20 cellular contexts compared by ENCODE assay signal in genomic region chr2:174343638-174344455, GRCh38. TPM values are rescaled to one million over a fixed set of nuclear protein-coding genes. Genes with fewer than 3 reads are reported as not detected.
A peak's percentile ranks its signal among the peaks of the same experiment; 100 is the strongest.
DNase-seq lines count a peak whose midpoint lies in the region; ATAC-seq, FAIRE-seq and TF ChIP-seq lines count a peak whose summit lies in the region.
"Had no signal": no experiment of that assay in that cellular context is flagged by ENCODE, and none has a peak within 500 bp of the region (broad histone marks: within the 10 kb centered on the region; RNA-seq: fewer than 3 reads in every experiment).

No MANE protein-coding gene starts in this region.

- H2BK5ac ChIP-seq in neuronal stem cell (ENCODE audit: low read length), result no peak overlapping the region

- peaks cover 8% of the 10 kb centered on the region for H3K36me3 Mint-ChIP-seq in activated CD4-positive, alpha-beta memory T cell treated with anti-CD3 and anti-CD28 coated beads for 36 hours
- peaks cover 11% of the 10 kb centered on the region for H3K36me3 Mint-ChIP-seq in activated CD4-positive, alpha-beta memory T cell treated with anti-CD3 and anti-CD28 coated beads, Interleukin-2, amount 10 ng/mL, durations not matched to agents 7 days and 5 days (ENCODE audit: low read depth)
- peaks cover 16% of the 10 kb centered on the region for H3K36me3 Mint-ChIP-seq in IgD-negative memory B cell

- H3K14ac ChIP-seq in neuronal stem cell (ENCODE audit: low read length), result peak overlapping the region; percentile 38

- no peak for TF ChIP-seq POLR2A in endothelial cell of umbilical vein (IDR thresholded peaks at IDR 0.05; ENCODE audit: low read depth, low read length)

- FAIRE-seq in endothelial cell of umbilical vein (lab: Jason Lieb, UNC), result no peak
- FAIRE-seq: GM18507 had no signal

- H3K4me1 ChIP-seq in endothelial cell of umbilical vein (ENCODE audit: control insufficient read depth, extremely low read depth, insufficient read depth, low read length) (peaks cover 20% of the 10 kb centered on the region), neuronal stem cell (ENCODE audit: control insufficient read depth in 2 of 2, insufficient read depth in 1 of 2, low read depth in 1 of 2, low read length in 2 of 2) (peaks cover 7 to 25% of the 10 kb centered on the region in 2 donors)
- H3K4me1 ChIP-seq: SJCRH30 had no signal

- H3K23ac ChIP-seq in neuronal stem cell (ENCODE audit: low read depth, low read length, poor library complexity), result peak overlapping the region; percentile 80

- H3K4me3 ChIP-seq in endothelial cell of umbilical vein (replicated peaks in 1 of 3; ENCODE audit: insufficient read depth in 1 of 3, low read depth in 1 of 3, low read length in 3 of 3) (no peak overlapping the region), neuronal stem cell (ENCODE audit: low read length in 2 of 2) (peak overlapping the region in 1 of 2 donors; percentile 16)
- H3K4me3 ChIP-seq: SJCRH30 had no signal

- no TSS peak for BruUV-seq in endothelial cell of umbilical vein (replicated peaks; lab: Mats Ljungman, UMichigan)

- no peak overlapping the region for H2BK12ac ChIP-seq in neuronal stem cell (ENCODE audit: low read length)

- no peak for DNase-seq in activated CD4-positive, alpha-beta memory T cell treated with anti-CD3 and anti-CD28 coated beads for 36 hours
- DNase-seq in activated CD4-positive, alpha-beta memory T cell treated with anti-CD3 and anti-CD28 coated beads, Interleukin-2, amount 10 ng/mL, durations not matched to agents 7 days and 5 days, result no peak
- no peak for DNase-seq in endothelial cell of umbilical vein (ENCODE audit: low read depth, low spot score)
- peak; percentile 31 for DNase-seq in neuronal stem cell (ENCODE audit: low spot score)
- no peak for DNase-seq in omental fat pad (ENCODE audit: low spot score)
- DNase-seq in KBM-7, result no peak
- no peak for DNase-seq in NCI-H2227 (lab: John Stamatoyannopoulos, UW; ENCODE audit: unreplicated experiment)
- DNase-seq: DND-41; NCI-H748 treated with DMSO at 0.1 percent for 48 hours; SJCRH30; stimulated activated CD4-positive, alpha-beta T cell treated with anti-CD3 and anti-CD28 coated beads, Interleukin-15, amount 100 ng/mL, for 24 hours; stimulated activated CD8-positive, alpha-beta memory T cell treated with anti-CD3 and anti-CD28 coated beads, Interleukin-4, amount 100 ng/mL, for 48 hours had no signal

- H3K27ac ChIP-seq in endothelial cell of umbilical vein (ENCODE audit: insufficient read depth, low read depth, low read length) (no peak overlapping the region), neuronal stem cell (replicated peaks; ENCODE audit: low read length) (no peak overlapping the region)
- H3K27ac ChIP-seq: neutrophil, SJCRH30, VCaP had no signal

- H3K27me3 ChIP-seq in endothelial cell of umbilical vein (ENCODE audit: control insufficient read depth in 2 of 2, insufficient read depth in 2 of 2, low read length in 2 of 2), result peaks cover 55 to 61% of the 10 kb centered on the region in 2 experiments
- peaks cover 21 to 55% (median 37%) of the 10 kb centered on the region in 3 experiments for H3K27me3 ChIP-seq in neuronal stem cell (ENCODE audit: control insufficient read depth in 3 of 3, insufficient read depth in 3 of 3, low read depth in 1 of 3, low read length in 3 of 3)
- H3K27me3 ChIP-seq: SJCRH30 had no signal

- in situ Hi-C loops in KBM-7 (cut with MboI; ENCODE audit: low pct_unique_long_range_greater_than_20kb, low sequenced_read_pairs), result no loop called here

- H2BK15ac ChIP-seq in neuronal stem cell (ENCODE audit: low read length), result peak overlapping the region; percentile 75

- CTCF ChIA-PET in activated CD4-positive, alpha-beta memory T cell treated with anti-CD3 and anti-CD28 coated beads for 36 hours (lab: Charles Lee), result interaction anchor here (0.8 to 2.1 kb wide), 9 partner anchors 12 to 1316 kb away, joined by 3 to 11 read pairs (median 3); no protein-coding TSS in a partner anchor
- CTCF ChIA-PET in activated CD4-positive, alpha-beta memory T cell treated with anti-CD3 and anti-CD28 coated beads, Interleukin-2, amount 10 ng/mL, durations not matched to agents 7 days and 5 days (lab: Charles Lee), result interaction anchor here (0.8 to 2.7 kb wide), 4 partner anchors 9 to 941 kb away, joined by 3 to 9 read pairs (median 4); partner anchors contain the start of gene SP9
- CTCF ChIA-PET in endothelial cell of umbilical vein (lab: Charles Lee), result interaction anchor here (0.8 to 2.7 kb wide), 16 partner anchors 10 to 1412 kb away, joined by 3 to 35 read pairs (median 4); partner anchors contain the start of gene SP9

- POLR2A ChIA-PET in activated CD4-positive, alpha-beta memory T cell treated with anti-CD3 and anti-CD28 coated beads for 36 hours (lab: Charles Lee), result interaction anchor here (1.4 kb wide), 1 partner anchor 10 kb away, joined by 3 read pairs; no protein-coding TSS in a partner anchor
- POLR2A ChIA-PET in activated CD4-positive, alpha-beta memory T cell treated with anti-CD3 and anti-CD28 coated beads, Interleukin-2, amount 10 ng/mL, durations not matched to agents 7 days and 5 days (lab: Charles Lee), result interaction anchor here (1.1 to 1.7 kb wide), 2 partner anchors 10 to 17 kb away, joined by 4 to 5 read pairs; partner anchors contain the start of gene SP9
- POLR2A ChIA-PET in endothelial cell of umbilical vein (lab: Charles Lee), result no interaction called here

- H3K9ac ChIP-seq in endothelial cell of umbilical vein (replicated peaks; ENCODE audit: extremely low read depth, insufficient read depth, low read length), result no peak overlapping the region
- peak overlapping the region; percentile 44 for H3K9ac ChIP-seq in neuronal stem cell (ENCODE audit: low read depth, low read length, poor library complexity)

- H3K4me1 Mint-ChIP-seq in activated CD4-positive, alpha-beta memory T cell treated with anti-CD3 and anti-CD28 coated beads for 36 hours (ENCODE audit: low read depth), result peaks cover 32% of the 10 kb centered on the region
- peaks cover 33% of the 10 kb centered on the region for H3K4me1 Mint-ChIP-seq in activated CD4-positive, alpha-beta memory T cell treated with anti-CD3 and anti-CD28 coated beads, Interleukin-2, amount 10 ng/mL, durations not matched to agents 7 days and 5 days
- peaks cover 18 to 30% (median 21%) of the 10 kb centered on the region in 3 donors for H3K4me1 Mint-ChIP-seq in IgD-negative memory B cell

- dilution Hi-C loops in endothelial cell of umbilical vein (cut with MboI; ENCODE audit: extremely low pct_ligation_motif_present, low sequenced_read_pairs), result no loop called here

- H3K27me3 Mint-ChIP-seq in activated CD4-positive, alpha-beta memory T cell treated with anti-CD3 and anti-CD28 coated beads for 36 hours, result peaks cover 50% of the 10 kb centered on the region
- peaks cover 53% of the 10 kb centered on the region for H3K27me3 Mint-ChIP-seq in activated CD4-positive, alpha-beta memory T cell treated with anti-CD3 and anti-CD28 coated beads, Interleukin-2, amount 10 ng/mL, durations not matched to agents 7 days and 5 days
- peaks cover 37% of the 10 kb centered on the region for H3K27me3 Mint-ChIP-seq in IgD-negative memory B cell

- no peak for TF ChIP-seq CTCF in endothelial cell of umbilical vein (IDR thresholded peaks at IDR 0.05; ENCODE audit: extremely low read depth in 1 of 2, insufficient read depth in 1 of 2, low read depth in 1 of 2, low read length in 2 of 2)
- TF ChIP-seq CTCF in omental fat pad (IDR thresholded peaks at IDR 0.05), result no peak

- ATAC-seq in omental fat pad (ENCODE audit: low FRiP score), result no peak

- peak overlapping the region; percentile 89 for H3K18ac ChIP-seq in neuronal stem cell (ENCODE audit: low read length)

- H3K9me3 ChIP-seq in endothelial cell of umbilical vein (replicated peaks; ENCODE audit: control insufficient read depth, insufficient read depth, low read length) (no peaks in the 10 kb centered on the region), neuronal stem cell (replicated peaks in 1 of 2; ENCODE audit: control insufficient read depth in 2 of 2, insufficient read depth in 1 of 2, low read depth in 1 of 2, low read length in 2 of 2) (no peaks in the 10 kb centered on the region)
- H3K9me3 ChIP-seq: neutrophil, SJCRH30 had no signal

- intact Hi-C loops in activated CD4-positive, alpha-beta memory T cell treated with anti-CD3 and anti-CD28 coated beads for 36 hours (cut with micrococcal nuclease), result loop anchor here (2.0 to 10.0 kb wide), 10 partner anchors 13 to 1317 kb away; partner anchors contain the start of gene OLA1
- intact Hi-C loops in endothelial cell of umbilical vein (cut with micrococcal nuclease), result loop anchor here (5.0 kb wide), 3 partner anchors 592 to 1317 kb away; no protein-coding TSS in a partner anchor

- no peaks in the 10 kb centered on the region for H3K9me3 Mint-ChIP-seq in activated CD4-positive, alpha-beta memory T cell treated with anti-CD3 and anti-CD28 coated beads for 36 hours
- H3K9me3 Mint-ChIP-seq in activated CD4-positive, alpha-beta memory T cell treated with anti-CD3 and anti-CD28 coated beads, Interleukin-2, amount 10 ng/mL, durations not matched to agents 7 days and 5 days, result no peaks in the 10 kb centered on the region
- peaks cover 0 to 9% (median 0%) of the 10 kb centered on the region in 3 donors for H3K9me3 Mint-ChIP-seq in IgD-negative memory B cell
- H3K9me3 Mint-ChIP-seq: activated naive CD4-positive, alpha-beta T cell treated with anti-CD3 and anti-CD28 coated beads, Interleukin-2, amount 50 U/mL, for 24 hours had no signal

- no peaks in the 10 kb centered on the region for H3K9me1 ChIP-seq in endothelial cell of umbilical vein (replicated peaks; ENCODE audit: control insufficient read depth, extremely low read depth, insufficient read depth, low read length)

- H3K27ac Mint-ChIP-seq in activated CD4-positive, alpha-beta memory T cell treated with anti-CD3 and anti-CD28 coated beads for 36 hours, result no peak overlapping the region
- H3K27ac Mint-ChIP-seq in activated CD4-positive, alpha-beta memory T cell treated with anti-CD3 and anti-CD28 coated beads, Interleukin-2, amount 10 ng/mL, durations not matched to agents 7 days and 5 days, result no peak overlapping the region
- peak overlapping the region; percentile 85 to 94 (median 92) for H3K27ac Mint-ChIP-seq in IgD-negative memory B cell
- H3K27ac Mint-ChIP-seq: activated naive CD4-positive, alpha-beta T cell treated with anti-CD3 and anti-CD28 coated beads, Interleukin-2, amount 50 U/mL, for 24 hours had no signal

- H4K20me1 ChIP-seq in endothelial cell of umbilical vein (replicated peaks; ENCODE audit: control insufficient read depth, extremely low read depth, insufficient read depth, low read length), result no peaks in the 10 kb centered on the region

- H3K36me3 ChIP-seq in endothelial cell of umbilical vein (ENCODE audit: control insufficient read depth in 2 of 2, extremely low read depth in 1 of 2, insufficient read depth in 2 of 2, low read length in 2 of 2) (peaks cover 0 to 3% of the 10 kb centered on the region in 2 experiments), neuronal stem cell (replicated peaks in 1 of 2; ENCODE audit: control insufficient read depth in 2 of 2, insufficient read depth in 2 of 2, low read length in 2 of 2) (peaks cover 4 to 18% of the 10 kb centered on the region in 2 donors)

- H3K4ac ChIP-seq in neuronal stem cell (ENCODE audit: low read length), result peak overlapping the region; percentile 66

- H2BK120ac ChIP-seq in neuronal stem cell (ENCODE audit: low read depth, low read length), result no peak overlapping the region

- H4K8ac ChIP-seq in neuronal stem cell (ENCODE audit: low read depth, low read length), result peak overlapping the region; percentile 65

- no peak overlapping the region for H4K91ac ChIP-seq in neuronal stem cell (ENCODE audit: low read depth, low read length, poor library complexity)

- H3K4me2 ChIP-seq in endothelial cell of umbilical vein (ENCODE audit: insufficient read depth, low read length) (no peak overlapping the region), neuronal stem cell (ENCODE audit: insufficient read depth, low read length, poor library complexity, severe bottlenecking) (peak overlapping the region; percentile 57)

- H2AFZ ChIP-seq in endothelial cell of umbilical vein (ENCODE audit: low read depth, low read length) (no peak overlapping the region), neuronal stem cell (ENCODE audit: low read length) (peak overlapping the region; percentile 74)

- H2AK5ac ChIP-seq in neuronal stem cell (ENCODE audit: low read depth, low read length), result no peak overlapping the region

- peak overlapping the region; percentile 23 for H3K4me3 Mint-ChIP-seq in activated CD4-positive, alpha-beta memory T cell treated with anti-CD3 and anti-CD28 coated beads for 36 hours
- no peak overlapping the region for H3K4me3 Mint-ChIP-seq in activated CD4-positive, alpha-beta memory T cell treated with anti-CD3 and anti-CD28 coated beads, Interleukin-2, amount 10 ng/mL, durations not matched to agents 7 days and 5 days
- H3K4me3 Mint-ChIP-seq in IgD-negative memory B cell, result peak overlapping the region in 3 of 4 donors; percentile 84 to 85 (median 85)
- H3K4me3 Mint-ChIP-seq: activated naive CD4-positive, alpha-beta T cell treated with anti-CD3 and anti-CD28 coated beads, Interleukin-2, amount 50 U/mL, for 24 hours had no signal

- H3K79me1 ChIP-seq in neuronal stem cell (ENCODE audit: low read depth, low read length), result no peaks in the 10 kb centered on the region

- no CpG with 5 or more reads among the region's 56 CpGs for WGBS in neuronal stem cell (ENCODE audit: extremely low coverage in 2 of 2, insufficient read length in 2 of 2, insufficient replicate concordance in 1 of 2), 2 donors

- no peaks in the 10 kb centered on the region for H3K79me2 ChIP-seq in endothelial cell of umbilical vein (ENCODE audit: control insufficient read depth, insufficient read depth, low read length)

RNA-seq across cellular contexts. Expression of gene SP9, which starts 9.1 kb away (rescaled TPM):
- total RNA-seq in activated CD4-positive, alpha-beta memory T cell treated with anti-CD3 and anti-CD28 coated beads for 36 hours, result not detected
- not detected for total RNA-seq in activated CD4-positive, alpha-beta memory T cell treated with anti-CD3 and anti-CD28 coated beads, Interleukin-2, amount 10 ng/mL, durations not matched to agents 7 days and 5 days
- polyA plus RNA-seq in IgD-negative memory B cell (not detected), endothelial cell of umbilical vein (not detected in 2 replicates)
- total RNA-seq in endothelial cell of umbilical vein (not detected in 2 replicates), omental fat pad (not detected)
- polyA plus RNA-seq in endothelial cell of umbilical vein (2011; cell fraction: cytosol; rRNA removed), result not detected in 2 replicates
- not detected in 2 replicates for polyA plus RNA-seq in endothelial cell of umbilical vein (2011; cell fraction: nucleus; rRNA removed)
- not detected in 2 replicates for polyA plus RNA-seq in endothelial cell of umbilical vein (2012)
- polyA minus RNA-seq in endothelial cell of umbilical vein, result not detected in 2 replicates
- not detected for polyA minus RNA-seq in endothelial cell of umbilical vein (2011; cell fraction: cytosol; rRNA and poly(A)+ RNA removed)
- not detected in 2 replicates for polyA minus RNA-seq in endothelial cell of umbilical vein (2011; cell fraction: nucleus; rRNA and poly(A)+ RNA removed)
- polyA plus RNA-seq in neuronal stem cell (2013, experiment 1 of 2), result 0.11 TPM
- 0.10 TPM for polyA plus RNA-seq in neuronal stem cell (2013, experiment 2 of 2)
- total RNA-seq: kidney epithelial cell, urinary bladder had no signal
- polyA plus RNA-seq: AG04450, urinary bladder had no signal

RNA-seq across cellular contexts. Expression of gene SCRN3, which starts 51.7 kb away (rescaled TPM):
- total RNA-seq in activated CD4-positive, alpha-beta memory T cell treated with anti-CD3 and anti-CD28 coated beads for 36 hours, result 10 to 100 TPM; 12.4 to 12.9 TPM
- total RNA-seq in activated CD4-positive, alpha-beta memory T cell treated with anti-CD3 and anti-CD28 coated beads, Interleukin-2, amount 10 ng/mL, durations not matched to agents 7 days and 5 days, result 10 to 100 TPM; 15.3 to 18.4 TPM
- 8.1 TPM for polyA plus RNA-seq in IgD-negative memory B cell
- 21.7 and 24.0 TPM in 2 replicates for total RNA-seq in endothelial cell of umbilical vein
- 6.9 and 10.7 TPM in 2 replicates for polyA plus RNA-seq in endothelial cell of umbilical vein
- 11.7 and 12.2 TPM in 2 replicates for polyA plus RNA-seq in endothelial cell of umbilical vein (2011; cell fraction: cytosol; rRNA removed)
- polyA plus RNA-seq in endothelial cell of umbilical vein (2011; cell fraction: nucleus; rRNA removed), result 14.4 and 17.5 TPM in 2 replicates
- polyA plus RNA-seq in endothelial cell of umbilical vein (2012), result 16.4 and 25.0 TPM in 2 replicates
- 7.9 and 14.4 TPM in 2 replicates for polyA minus RNA-seq in endothelial cell of umbilical vein
- 5.4 TPM for polyA minus RNA-seq in endothelial cell of umbilical vein (2011; cell fraction: cytosol; rRNA and poly(A)+ RNA removed)
- 11.9 and 13.8 TPM in 2 replicates for polyA minus RNA-seq in endothelial cell of umbilical vein (2011; cell fraction: nucleus; rRNA and poly(A)+ RNA removed)
- 14.3 TPM for polyA plus RNA-seq in neuronal stem cell (2013, experiment 1 of 2)
- polyA plus RNA-seq in neuronal stem cell (2013, experiment 2 of 2), result 13.9 TPM
- total RNA-seq in omental fat pad, result 10 to 100 TPM in 3 of 4 donors, 1 to 10 TPM in 1; 9.5 to 24.7 (median 18.0) TPM

Comparison
In these comparisons a context has a peak if more than half of its experiments do, and no peak if none do; other contexts are left out.
1. H3K27ac Mint-ChIP-seq: peak in IgD-negative memory B cell (3 of 3); none in activated CD4-positive, alpha-beta memory T cell treated with anti-CD3 and anti-CD28 coated beads for 36 hours (single experiment) and activated CD4-positive, alpha-beta memory T cell treated with anti-CD3 and anti-CD28 coated beads, Interleukin-2, amount 10 ng/mL, durations not matched to agents 7 days and 5 days (single experiment).